Comparison of ENCODE assay signal across 1 cellular context in the genomic region with DNA sequence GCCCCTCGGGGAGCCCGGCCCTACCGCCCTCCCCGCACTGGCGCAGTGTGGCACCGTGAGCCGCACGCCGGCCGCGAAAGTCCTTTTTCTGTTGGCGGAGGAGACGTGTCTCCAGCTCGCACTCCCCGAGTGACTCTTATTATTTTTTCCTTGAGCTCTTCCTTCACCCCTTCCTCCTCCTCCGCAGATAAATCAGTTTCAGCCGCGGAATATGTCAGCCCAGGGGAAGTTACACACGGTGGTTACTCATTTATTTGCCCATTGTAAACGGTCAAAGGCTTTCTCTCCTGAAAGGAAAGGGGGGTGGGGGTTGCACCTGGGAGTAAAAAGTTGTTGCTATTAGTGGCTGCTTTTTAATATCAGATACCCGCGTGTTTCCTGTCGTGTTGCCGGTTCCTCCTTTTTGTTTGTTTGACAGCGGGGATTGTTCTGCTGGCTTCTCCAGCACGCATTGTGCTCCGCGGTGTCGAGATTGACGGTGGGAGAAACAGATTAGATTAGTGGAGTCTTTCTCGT.
A peak's percentile ranks its signal among the peaks of the same experiment; 100 is the strongest.
TF ChIP-seq lines count a peak whose summit lies in the region.

No MANE protein-coding gene starts in this region.

TF ChIP-seq in HepG2, 621 proteins besides CTCF, POLR2A, EP300 and RAD21 (continued from another document and continues in another):
- TF ChIP-seq, protein P1, sequence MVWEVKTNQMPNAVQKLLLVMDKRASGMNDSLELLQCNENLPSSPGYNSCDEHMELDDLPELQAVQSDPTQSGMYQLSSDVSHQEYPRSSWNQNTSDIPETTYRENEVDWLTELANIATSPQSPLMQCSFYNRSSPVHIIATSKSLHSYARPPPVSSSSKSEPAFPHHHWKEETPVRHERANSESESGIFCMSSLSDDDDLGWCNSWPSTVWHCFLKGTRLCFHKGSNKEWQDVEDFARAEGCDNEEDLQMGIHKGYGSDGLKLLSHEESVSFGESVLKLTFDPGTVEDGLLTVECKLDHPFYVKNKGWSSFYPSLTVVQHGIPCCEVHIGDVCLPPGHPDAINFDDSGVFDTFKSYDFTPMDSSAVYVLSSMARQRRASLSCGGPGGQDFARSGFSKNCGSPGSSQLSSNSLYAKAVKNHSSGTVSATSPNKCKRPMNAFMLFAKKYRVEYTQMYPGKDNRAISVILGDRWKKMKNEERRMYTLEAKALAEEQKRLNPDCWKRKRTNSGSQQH (CRISPR knock-in tag; IDR thresholded peaks at IDR 0.05; ENCODE audit: low read depth): no peak
- TF ChIP-seq SIX4 (CRISPR knock-in tag; IDR thresholded peaks at IDR 0.05): no peak
- TF ChIP-seq, protein P2, sequence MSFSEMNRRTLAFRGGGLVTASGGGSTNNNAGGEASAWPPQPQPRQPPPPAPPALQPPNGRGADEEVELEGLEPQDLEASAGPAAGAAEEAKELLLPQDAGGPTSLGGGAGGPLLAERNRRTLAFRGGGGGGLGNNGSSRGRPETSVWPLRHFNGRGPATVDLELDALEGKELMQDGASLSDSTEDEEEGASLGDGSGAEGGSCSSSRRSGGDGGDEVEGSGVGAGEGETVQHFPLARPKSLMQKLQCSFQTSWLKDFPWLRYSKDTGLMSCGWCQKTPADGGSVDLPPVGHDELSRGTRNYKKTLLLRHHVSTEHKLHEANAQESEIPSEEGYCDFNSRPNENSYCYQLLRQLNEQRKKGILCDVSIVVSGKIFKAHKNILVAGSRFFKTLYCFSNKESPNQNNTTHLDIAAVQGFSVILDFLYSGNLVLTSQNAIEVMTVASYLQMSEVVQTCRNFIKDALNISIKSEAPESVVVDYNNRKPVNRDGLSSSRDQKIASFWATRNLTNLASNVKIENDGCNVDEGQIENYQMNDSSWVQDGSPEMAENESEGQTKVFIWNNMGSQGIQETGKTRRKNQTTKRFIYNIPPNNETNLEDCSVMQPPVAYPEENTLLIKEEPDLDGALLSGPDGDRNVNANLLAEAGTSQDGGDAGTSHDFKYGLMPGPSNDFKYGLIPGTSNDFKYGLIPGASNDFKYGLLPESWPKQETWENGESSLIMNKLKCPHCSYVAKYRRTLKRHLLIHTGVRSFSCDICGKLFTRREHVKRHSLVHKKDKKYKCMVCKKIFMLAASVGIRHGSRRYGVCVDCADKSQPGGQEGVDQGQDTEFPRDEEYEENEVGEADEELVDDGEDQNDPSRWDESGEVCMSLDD (CRISPR knock-in tag; IDR thresholded peaks at IDR 0.05; ENCODE audit: borderline replicate concordance): 0 out of 2 replicates have a peak, but pooled peaks have one; percentile 30
- no peak for TF ChIP-seq SMC3 (IDR thresholded peaks at IDR 0.05; ENCODE audit: low read length)
- TF ChIP-seq THAP11 (CRISPR knock-in tag; IDR thresholded peaks at IDR 0.05): no peak
- TF ChIP-seq, protein P3, sequence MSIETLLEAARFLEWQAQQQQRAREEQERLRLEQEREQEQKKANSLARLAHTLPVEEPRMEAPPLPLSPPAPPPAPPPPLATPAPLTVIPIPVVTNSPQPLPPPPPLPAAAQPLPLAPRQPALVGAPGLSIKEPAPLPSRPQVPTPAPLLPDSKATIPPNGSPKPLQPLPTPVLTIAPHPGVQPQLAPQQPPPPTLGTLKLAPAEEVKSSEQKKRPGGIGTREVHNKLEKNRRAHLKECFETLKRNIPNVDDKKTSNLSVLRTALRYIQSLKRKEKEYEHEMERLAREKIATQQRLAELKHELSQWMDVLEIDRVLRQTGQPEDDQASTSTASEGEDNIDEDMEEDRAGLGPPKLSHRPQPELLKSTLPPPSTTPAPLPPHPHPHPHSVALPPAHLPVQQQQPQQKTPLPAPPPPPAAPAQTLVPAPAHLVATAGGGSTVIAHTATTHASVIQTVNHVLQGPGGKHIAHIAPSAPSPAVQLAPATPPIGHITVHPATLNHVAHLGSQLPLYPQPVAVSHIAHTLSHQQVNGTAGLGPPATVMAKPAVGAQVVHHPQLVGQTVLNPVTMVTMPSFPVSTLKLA (IDR thresholded peaks at IDR 0.05): no peak
- TF ChIP-seq, protein P4, sequence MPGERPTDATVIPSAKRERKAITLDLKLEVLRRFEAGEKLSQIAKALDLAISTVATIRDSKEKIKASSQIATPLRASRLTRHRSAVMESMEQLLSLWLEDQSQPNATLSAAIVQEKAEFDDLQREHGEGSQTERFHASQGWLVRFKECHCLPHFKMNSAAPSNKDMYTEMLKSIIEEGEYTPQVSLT (CRISPR knock-in tag; IDR thresholded peaks at IDR 0.05; ENCODE audit: borderline replicate concordance, low read depth): no peak
- TF ChIP-seq, protein P5, sequence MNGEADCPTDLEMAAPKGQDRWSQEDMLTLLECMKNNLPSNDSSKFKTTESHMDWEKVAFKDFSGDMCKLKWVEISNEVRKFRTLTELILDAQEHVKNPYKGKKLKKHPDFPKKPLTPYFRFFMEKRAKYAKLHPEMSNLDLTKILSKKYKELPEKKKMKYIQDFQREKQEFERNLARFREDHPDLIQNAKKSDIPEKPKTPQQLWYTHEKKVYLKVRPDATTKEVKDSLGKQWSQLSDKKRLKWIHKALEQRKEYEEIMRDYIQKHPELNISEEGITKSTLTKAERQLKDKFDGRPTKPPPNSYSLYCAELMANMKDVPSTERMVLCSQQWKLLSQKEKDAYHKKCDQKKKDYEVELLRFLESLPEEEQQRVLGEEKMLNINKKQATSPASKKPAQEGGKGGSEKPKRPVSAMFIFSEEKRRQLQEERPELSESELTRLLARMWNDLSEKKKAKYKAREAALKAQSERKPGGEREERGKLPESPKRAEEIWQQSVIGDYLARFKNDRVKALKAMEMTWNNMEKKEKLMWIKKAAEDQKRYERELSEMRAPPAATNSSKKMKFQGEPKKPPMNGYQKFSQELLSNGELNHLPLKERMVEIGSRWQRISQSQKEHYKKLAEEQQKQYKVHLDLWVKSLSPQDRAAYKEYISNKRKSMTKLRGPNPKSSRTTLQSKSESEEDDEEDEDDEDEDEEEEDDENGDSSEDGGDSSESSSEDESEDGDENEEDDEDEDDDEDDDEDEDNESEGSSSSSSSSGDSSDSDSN (CRISPR knock-in tag; IDR thresholded peaks at IDR 0.05): no peak; the same call in 1 of the 2 replicates
- TF ChIP-seq, protein P6, sequence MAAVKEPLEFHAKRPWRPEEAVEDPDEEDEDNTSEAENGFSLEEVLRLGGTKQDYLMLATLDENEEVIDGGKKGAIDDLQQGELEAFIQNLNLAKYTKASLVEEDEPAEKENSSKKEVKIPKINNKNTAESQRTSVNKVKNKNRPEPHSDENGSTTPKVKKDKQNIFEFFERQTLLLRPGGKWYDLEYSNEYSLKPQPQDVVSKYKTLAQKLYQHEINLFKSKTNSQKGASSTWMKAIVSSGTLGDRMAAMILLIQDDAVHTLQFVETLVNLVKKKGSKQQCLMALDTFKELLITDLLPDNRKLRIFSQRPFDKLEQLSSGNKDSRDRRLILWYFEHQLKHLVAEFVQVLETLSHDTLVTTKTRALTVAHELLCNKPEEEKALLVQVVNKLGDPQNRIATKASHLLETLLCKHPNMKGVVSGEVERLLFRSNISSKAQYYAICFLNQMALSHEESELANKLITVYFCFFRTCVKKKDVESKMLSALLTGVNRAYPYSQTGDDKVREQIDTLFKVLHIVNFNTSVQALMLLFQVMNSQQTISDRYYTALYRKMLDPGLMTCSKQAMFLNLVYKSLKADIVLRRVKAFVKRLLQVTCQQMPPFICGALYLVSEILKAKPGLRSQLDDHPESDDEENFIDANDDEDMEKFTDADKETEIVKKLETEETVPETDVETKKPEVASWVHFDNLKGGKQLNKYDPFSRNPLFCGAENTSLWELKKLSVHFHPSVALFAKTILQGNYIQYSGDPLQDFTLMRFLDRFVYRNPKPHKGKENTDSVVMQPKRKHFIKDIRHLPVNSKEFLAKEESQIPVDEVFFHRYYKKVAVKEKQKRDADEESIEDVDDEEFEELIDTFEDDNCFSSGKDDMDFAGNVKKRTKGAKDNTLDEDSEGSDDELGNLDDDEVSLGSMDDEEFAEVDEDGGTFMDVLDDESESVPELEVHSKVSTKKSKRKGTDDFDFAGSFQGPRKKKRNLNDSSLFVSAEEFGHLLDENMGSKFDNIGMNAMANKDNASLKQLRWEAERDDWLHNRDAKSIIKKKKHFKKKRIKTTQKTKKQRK (IDR thresholded peaks at IDR 0.05; ENCODE audit: low read length): no peak
- TF ChIP-seq ATF7 (IDR thresholded peaks at IDR 0.05): no peak
- TF ChIP-seq ATF7 (CRISPR knock-in tag; IDR thresholded peaks at IDR 0.05): no peak
- TF ChIP-seq NFE2 (CRISPR knock-in tag; IDR thresholded peaks at IDR 0.05): no peak
- TF ChIP-seq ZNF670 (CRISPR knock-in tag; IDR thresholded peaks at IDR 0.05; ENCODE audit: borderline replicate concordance): no peak
- no peak for TF ChIP-seq RAD51 (IDR thresholded peaks at IDR 0.05; ENCODE audit: borderline replicate concordance)
- TF ChIP-seq, protein P7, sequence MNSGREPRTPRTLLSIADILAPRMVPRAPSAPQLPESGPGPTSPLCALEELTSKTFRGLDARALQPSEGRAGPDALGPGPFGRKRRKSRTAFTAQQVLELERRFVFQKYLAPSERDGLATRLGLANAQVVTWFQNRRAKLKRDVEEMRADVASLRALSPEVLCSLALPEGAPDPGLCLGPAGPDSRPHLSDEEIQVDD (CRISPR knock-in tag; IDR thresholded peaks at IDR 0.05; ENCODE audit: borderline replicate concordance): no peak
- 0 out of 2 replicates have a peak, but pooled peaks have one; percentile 11 for TF ChIP-seq ZNF34 (CRISPR knock-in tag; IDR thresholded peaks at IDR 0.05; ENCODE audit: borderline replicate concordance)
- TF ChIP-seq, protein P8, sequence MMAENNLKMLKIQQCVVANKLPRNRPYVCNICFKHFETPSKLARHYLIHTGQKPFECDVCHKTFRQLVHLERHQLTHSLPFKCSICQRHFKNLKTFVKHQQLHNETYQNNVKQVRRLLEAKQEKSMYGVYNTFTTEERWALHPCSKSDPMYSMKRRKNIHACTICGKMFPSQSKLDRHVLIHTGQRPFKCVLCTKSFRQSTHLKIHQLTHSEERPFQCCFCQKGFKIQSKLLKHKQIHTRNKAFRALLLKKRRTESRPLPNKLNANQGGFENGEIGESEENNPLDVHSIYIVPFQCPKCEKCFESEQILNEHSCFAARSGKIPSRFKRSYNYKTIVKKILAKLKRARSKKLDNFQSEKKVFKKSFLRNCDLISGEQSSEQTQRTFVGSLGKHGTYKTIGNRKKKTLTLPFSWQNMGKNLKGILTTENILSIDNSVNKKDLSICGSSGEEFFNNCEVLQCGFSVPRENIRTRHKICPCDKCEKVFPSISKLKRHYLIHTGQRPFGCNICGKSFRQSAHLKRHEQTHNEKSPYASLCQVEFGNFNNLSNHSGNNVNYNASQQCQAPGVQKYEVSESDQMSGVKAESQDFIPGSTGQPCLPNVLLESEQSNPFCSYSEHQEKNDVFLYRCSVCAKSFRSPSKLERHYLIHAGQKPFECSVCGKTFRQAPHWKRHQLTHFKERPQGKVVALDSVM (CRISPR knock-in tag; IDR thresholded peaks at IDR 0.05): 0 out of 2 replicates have a peak, but pooled peaks have one; percentile 18
- TF ChIP-seq, protein P9, sequence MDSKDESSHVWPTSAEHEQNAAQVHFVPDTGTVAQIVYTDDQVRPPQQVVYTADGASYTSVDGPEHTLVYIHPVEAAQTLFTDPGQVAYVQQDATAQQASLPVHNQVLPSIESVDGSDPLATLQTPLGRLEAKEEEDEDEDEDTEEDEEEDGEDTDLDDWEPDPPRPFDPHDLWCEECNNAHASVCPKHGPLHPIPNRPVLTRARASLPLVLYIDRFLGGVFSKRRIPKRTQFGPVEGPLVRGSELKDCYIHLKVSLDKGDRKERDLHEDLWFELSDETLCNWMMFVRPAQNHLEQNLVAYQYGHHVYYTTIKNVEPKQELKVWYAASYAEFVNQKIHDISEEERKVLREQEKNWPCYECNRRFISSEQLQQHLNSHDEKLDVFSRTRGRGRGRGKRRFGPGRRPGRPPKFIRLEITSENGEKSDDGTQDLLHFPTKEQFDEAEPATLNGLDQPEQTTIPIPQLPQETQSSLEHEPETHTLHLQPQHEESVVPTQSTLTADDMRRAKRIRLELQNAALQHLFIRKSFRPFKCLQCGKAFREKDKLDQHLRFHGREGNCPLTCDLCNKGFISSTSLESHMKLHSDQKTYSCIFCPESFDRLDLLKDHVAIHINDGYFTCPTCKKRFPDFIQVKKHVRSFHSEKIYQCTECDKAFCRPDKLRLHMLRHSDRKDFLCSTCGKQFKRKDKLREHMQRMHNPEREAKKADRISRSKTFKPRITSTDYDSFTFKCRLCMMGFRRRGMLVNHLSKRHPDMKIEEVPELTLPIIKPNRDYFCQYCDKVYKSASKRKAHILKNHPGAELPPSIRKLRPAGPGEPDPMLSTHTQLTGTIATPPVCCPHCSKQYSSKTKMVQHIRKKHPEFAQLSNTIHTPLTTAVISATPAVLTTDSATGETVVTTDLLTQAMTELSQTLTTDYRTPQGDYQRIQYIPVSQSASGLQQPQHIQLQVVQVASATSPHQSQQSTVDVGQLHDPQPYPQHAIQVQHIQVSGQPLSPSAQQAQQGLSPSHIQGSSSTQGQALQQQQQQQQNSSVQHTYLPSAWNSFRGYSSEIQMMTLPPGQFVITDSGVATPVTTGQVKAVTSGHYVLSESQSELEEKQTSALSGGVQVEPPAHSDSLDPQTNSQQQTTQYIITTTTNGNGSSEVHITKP (CRISPR knock-in tag; IDR thresholded peaks at IDR 0.05; ENCODE audit: low read depth): no peak
- no peak; the same call in 1 of the 2 replicates for TF ChIP-seq TAF1 (CRISPR knock-in tag; IDR thresholded peaks at IDR 0.05)
- TF ChIP-seq, protein P10, sequence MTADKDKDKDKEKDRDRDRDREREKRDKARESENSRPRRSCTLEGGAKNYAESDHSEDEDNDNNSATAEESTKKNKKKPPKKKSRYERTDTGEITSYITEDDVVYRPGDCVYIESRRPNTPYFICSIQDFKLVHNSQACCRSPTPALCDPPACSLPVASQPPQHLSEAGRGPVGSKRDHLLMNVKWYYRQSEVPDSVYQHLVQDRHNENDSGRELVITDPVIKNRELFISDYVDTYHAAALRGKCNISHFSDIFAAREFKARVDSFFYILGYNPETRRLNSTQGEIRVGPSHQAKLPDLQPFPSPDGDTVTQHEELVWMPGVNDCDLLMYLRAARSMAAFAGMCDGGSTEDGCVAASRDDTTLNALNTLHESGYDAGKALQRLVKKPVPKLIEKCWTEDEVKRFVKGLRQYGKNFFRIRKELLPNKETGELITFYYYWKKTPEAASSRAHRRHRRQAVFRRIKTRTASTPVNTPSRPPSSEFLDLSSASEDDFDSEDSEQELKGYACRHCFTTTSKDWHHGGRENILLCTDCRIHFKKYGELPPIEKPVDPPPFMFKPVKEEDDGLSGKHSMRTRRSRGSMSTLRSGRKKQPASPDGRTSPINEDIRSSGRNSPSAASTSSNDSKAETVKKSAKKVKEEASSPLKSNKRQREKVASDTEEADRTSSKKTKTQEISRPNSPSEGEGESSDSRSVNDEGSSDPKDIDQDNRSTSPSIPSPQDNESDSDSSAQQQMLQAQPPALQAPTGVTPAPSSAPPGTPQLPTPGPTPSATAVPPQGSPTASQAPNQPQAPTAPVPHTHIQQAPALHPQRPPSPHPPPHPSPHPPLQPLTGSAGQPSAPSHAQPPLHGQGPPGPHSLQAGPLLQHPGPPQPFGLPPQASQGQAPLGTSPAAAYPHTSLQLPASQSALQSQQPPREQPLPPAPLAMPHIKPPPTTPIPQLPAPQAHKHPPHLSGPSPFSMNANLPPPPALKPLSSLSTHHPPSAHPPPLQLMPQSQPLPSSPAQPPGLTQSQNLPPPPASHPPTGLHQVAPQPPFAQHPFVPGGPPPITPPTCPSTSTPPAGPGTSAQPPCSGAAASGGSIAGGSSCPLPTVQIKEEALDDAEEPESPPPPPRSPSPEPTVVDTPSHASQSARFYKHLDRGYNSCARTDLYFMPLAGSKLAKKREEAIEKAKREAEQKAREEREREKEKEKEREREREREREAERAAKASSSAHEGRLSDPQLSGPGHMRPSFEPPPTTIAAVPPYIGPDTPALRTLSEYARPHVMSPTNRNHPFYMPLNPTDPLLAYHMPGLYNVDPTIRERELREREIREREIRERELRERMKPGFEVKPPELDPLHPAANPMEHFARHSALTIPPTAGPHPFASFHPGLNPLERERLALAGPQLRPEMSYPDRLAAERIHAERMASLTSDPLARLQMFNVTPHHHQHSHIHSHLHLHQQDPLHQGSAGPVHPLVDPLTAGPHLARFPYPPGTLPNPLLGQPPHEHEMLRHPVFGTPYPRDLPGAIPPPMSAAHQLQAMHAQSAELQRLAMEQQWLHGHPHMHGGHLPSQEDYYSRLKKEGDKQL (CRISPR knock-in tag; IDR thresholded peaks at IDR 0.05; ENCODE audit: low read depth): 0 out of 2 replicates have a peak, but pooled peaks have one; percentile 8
